Comparison of ENCODE assay signal across 9 cellular contexts in the genomic region with DNA sequence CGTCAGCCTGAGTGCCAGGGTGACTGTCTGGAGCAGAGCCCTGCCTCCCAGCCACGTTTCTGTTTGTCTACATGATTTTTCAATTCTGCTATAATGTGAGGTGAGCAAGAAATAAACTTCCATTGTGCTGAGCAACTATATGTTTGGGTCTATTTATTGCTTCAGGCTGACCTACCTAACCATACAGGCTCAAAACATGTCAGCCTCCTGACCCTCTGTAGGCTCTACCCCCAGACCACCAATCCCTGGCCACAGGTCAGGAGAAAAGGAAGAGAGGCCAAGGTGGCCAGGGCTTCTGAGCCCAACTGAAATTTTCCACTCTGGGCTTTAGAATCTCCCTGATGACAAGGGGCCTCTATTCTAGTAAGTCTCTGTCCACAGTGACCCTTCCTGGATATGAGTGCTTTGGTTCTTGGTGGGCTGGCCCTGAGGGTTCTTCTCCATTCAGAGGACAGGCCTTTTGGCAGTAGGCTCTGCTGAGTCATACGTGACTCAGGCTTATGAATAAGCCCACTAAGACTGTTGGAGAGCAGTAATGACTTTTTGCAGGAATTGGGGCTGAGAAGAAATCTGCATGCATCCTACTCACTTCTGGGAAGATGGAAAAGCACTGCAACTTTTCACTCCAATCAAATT.
DNase-seq lines count a peak whose midpoint lies in the region; ATAC-seq and TF ChIP-seq lines count a peak whose summit lies in the region.
"Had no signal": no experiment of that assay in that cellular context is flagged by ENCODE, and none has a peak within 500 bp of the region (broad histone marks: within the 10 kb centered on the region; RNA-seq: fewer than 3 reads in every experiment).

No MANE protein-coding gene starts in this region.

- peaks cover 10% of the 10 kb centered on the region for H3K4me1 Mint-ChIP-seq in brain

- no peaks in the 10 kb centered on the region for H3K79me1 ChIP-seq in mesenchymal stem cell (replicated peaks; ENCODE audit: low read length, poor library complexity, severe bottlenecking)

- H4K8ac ChIP-seq in mesenchymal stem cell (ENCODE audit: low read length) = peak overlapping the region; percentile 55

- no peak overlapping the region for H3K14ac ChIP-seq in mesenchymal stem cell (ENCODE audit: low read length in 2 of 2)

- H3K27ac Mint-ChIP-seq in brain = peak overlapping the region in 3 of 5 experiments; percentile 9 to 76 (median 54)

- H3K9ac ChIP-seq in mesenchymal stem cell (ENCODE audit: low read length) = peak overlapping the region; percentile 61
- H3K9ac ChIP-seq: KMS-11 had no signal

- H3K4me3 Mint-ChIP-seq in brain = peak overlapping the region in 1 of 5 experiments; percentile 54

- 0% methylated on average over 1 of the region's 3 CpGs for WGBS in mesenchymal stem cell

- H2BK120ac ChIP-seq in mesenchymal stem cell (ENCODE audit: low read depth, low read length) = no peak overlapping the region

- no peak overlapping the region for H2AFZ ChIP-seq in mesenchymal stem cell (ENCODE audit: low read depth, low read length)

- ATAC-seq in GM21528 (IDR thresholded peaks at IDR 0.05; ENCODE audit: low FRiP score, unreplicated experiment) = no peak

- no peaks in the 10 kb centered on the region for H3K27me3 ChIP-seq in mesenchymal stem cell (ENCODE audit: control insufficient read depth in 1 of 2, insufficient read depth in 1 of 2, low read length in 2 of 2)

- H4K91ac ChIP-seq in mesenchymal stem cell (ENCODE audit: low read length) = peak overlapping the region; percentile 45

- H2BK12ac ChIP-seq in mesenchymal stem cell (ENCODE audit: low read length in 2 of 2) = peak overlapping the region in 1 of 2 experiments; percentile 25

- H3K4me3 ChIP-seq in AG10803 (ENCODE audit: low read length) = no peak overlapping the region
- H3K4me3 ChIP-seq in mesenchymal stem cell (ENCODE audit: insufficient read depth in 1 of 2, low read depth in 1 of 2, low read length in 2 of 2) = no peak overlapping the region

- H3K36me3 Mint-ChIP-seq in brain = no peaks in the 10 kb centered on the region

- H3K27ac ChIP-seq in mesenchymal stem cell (ENCODE audit: low read length, poor library complexity, severe bottlenecking) = no peak overlapping the region
- H3K27ac ChIP-seq: KMS-11 had no signal

- H3K4ac ChIP-seq in mesenchymal stem cell (ENCODE audit: low read depth in 1 of 2, low read length in 2 of 2) = no peak overlapping the region

- H2AK5ac ChIP-seq in mesenchymal stem cell (ENCODE audit: low read length, severe bottlenecking) = no peak overlapping the region

- DNase-seq in AG10803 (ENCODE audit: low read depth) (peak; percentile 92), KBM-7 (peak; percentile 7), mesenchymal stem cell (peak; percentile 95), GF-D8 (lab: John Stamatoyannopoulos, UW) (no peak), GM20000 (ENCODE audit: low spot score) (no peak), activated gamma-delta T cell (lab: John Stamatoyannopoulos, UW) (no peak)

- H3K4me2 ChIP-seq in mesenchymal stem cell (ENCODE audit: low read length, poor library complexity, severe bottlenecking) = no peak overlapping the region
- H3K4me2 ChIP-seq: KMS-11 had no signal

- H3K9me3 Mint-ChIP-seq in brain = no peaks in the 10 kb centered on the region

- peak overlapping the region; percentile 28 to 76 for H3K18ac ChIP-seq in mesenchymal stem cell (ENCODE audit: low read depth in 1 of 2, low read length in 2 of 2)

- TF ChIP-seq CTCF in AG10803 (conservative IDR thresholded peaks at IDR 0.05; ENCODE audit: low read length) (no peak), brain (conservative IDR thresholded peaks at IDR 0.05) (no peak), GM20000 (IDR thresholded peaks at IDR 0.05; ENCODE audit: extremely low read depth, missing control alignments) (no peak)

- H3K4me1 ChIP-seq in mesenchymal stem cell (ENCODE audit: control insufficient read depth, insufficient read depth, low read depth, low read length) = peaks cover 7% of the 10 kb centered on the region

- no peak overlapping the region for H2BK5ac ChIP-seq in mesenchymal stem cell (ENCODE audit: low read depth, low read length, poor library complexity, severe bottlenecking)

- H3K27me3 Mint-ChIP-seq in brain = peaks cover 10% of the 10 kb centered on the region

- no peak overlapping the region for H2BK15ac ChIP-seq in mesenchymal stem cell (ENCODE audit: low read depth, poor library complexity, severe bottlenecking)

- in situ Hi-C loops in KBM-7 (cut with MboI; ENCODE audit: low pct_unique_long_range_greater_than_20kb, low sequenced_read_pairs) = no loop called here

- no peak overlapping the region for H3K23ac ChIP-seq in mesenchymal stem cell (ENCODE audit: low read length in 2 of 2)

- H3K36me3 ChIP-seq in mesenchymal stem cell (ENCODE audit: control insufficient read depth in 1 of 2, insufficient read depth in 2 of 2, low read depth in 1 of 2, low read length in 2 of 2) = no peaks in the 10 kb centered on the region

- no peaks in the 10 kb centered on the region for H3K9me3 ChIP-seq in mesenchymal stem cell (ENCODE audit: control insufficient read depth, low read length)

Comparison
In these comparisons a context has a peak if more than half of its experiments do, and no peak if none do; other contexts are left out.
1. DNase-seq: peak in AG10803 (single experiment), KBM-7 (single experiment) and mesenchymal stem cell (single experiment); none in GF-D8 (single experiment), GM20000 (single experiment) and activated gamma-delta T cell (single experiment).